In the genomic region with DNA sequence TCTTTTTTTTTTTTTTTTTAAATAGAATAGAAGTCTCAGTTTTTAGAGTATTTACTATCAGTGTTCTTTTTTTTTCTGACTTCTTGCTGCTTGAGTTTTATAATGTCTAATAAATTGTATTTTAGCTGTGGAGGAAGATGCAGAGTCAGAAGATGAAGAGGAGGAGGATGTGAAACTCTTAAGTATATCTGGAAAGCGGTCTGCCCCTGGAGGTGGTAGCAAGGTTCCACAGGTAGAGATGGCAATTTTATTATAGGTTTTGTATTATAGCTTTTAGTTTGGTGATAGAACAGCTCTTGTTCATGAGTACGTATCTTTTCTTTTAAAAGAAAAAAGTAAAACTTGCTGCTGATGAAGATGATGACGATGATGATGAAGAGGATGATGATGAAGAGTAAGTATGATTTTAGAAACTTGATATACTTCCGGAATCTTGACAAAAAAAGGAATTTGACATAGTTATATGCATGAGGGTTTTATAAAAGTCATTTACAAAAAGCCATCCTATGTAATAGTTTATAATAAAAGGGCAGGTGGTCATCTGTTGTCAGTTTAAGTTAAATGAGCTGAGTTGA, we compare ENCODE assay signal across 1 cellular context.
TF ChIP-seq lines count a peak whose summit lies in the region.

No MANE protein-coding gene starts in this region.

TF ChIP-seq in GM23338, 12 proteins besides CTCF, POLR2A, EP300 and RAD21:
- TF ChIP-seq, protein P1, sequence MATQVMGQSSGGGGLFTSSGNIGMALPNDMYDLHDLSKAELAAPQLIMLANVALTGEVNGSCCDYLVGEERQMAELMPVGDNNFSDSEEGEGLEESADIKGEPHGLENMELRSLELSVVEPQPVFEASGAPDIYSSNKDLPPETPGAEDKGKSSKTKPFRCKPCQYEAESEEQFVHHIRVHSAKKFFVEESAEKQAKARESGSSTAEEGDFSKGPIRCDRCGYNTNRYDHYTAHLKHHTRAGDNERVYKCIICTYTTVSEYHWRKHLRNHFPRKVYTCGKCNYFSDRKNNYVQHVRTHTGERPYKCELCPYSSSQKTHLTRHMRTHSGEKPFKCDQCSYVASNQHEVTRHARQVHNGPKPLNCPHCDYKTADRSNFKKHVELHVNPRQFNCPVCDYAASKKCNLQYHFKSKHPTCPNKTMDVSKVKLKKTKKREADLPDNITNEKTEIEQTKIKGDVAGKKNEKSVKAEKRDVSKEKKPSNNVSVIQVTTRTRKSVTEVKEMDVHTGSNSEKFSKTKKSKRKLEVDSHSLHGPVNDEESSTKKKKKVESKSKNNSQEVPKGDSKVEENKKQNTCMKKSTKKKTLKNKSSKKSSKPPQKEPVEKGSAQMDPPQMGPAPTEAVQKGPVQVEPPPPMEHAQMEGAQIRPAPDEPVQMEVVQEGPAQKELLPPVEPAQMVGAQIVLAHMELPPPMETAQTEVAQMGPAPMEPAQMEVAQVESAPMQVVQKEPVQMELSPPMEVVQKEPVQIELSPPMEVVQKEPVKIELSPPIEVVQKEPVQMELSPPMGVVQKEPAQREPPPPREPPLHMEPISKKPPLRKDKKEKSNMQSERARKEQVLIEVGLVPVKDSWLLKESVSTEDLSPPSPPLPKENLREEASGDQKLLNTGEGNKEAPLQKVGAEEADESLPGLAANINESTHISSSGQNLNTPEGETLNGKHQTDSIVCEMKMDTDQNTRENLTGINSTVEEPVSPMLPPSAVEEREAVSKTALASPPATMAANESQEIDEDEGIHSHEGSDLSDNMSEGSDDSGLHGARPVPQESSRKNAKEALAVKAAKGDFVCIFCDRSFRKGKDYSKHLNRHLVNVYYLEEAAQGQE (IDR thresholded peaks at IDR 0.05; ENCODE audit: unreplicated experiment) = no peak
- TF ChIP-seq NANOG (IDR thresholded peaks at IDR 0.05; ENCODE audit: borderline replicate concordance) = no peak
